14 cellular contexts compared by ENCODE assay signal in genomic region chrX:118498755-118499154, GRCh38. TPM values are rescaled to one million over a fixed set of nuclear protein-coding genes. Genes with fewer than 3 reads are reported as not detected.
DNase-seq lines count a peak whose midpoint lies in the region; ATAC-seq, FAIRE-seq and TF ChIP-seq lines count a peak whose summit lies in the region.
"Had no signal": no experiment of that assay in that cellular context is flagged by ENCODE, and none has a peak within 500 bp of the region (broad histone marks: within the 10 kb centered on the region; RNA-seq: fewer than 3 reads in every experiment).

No MANE protein-coding gene starts in this region.

- no peak for TF ChIP-seq RAD21 in H1 (IDR thresholded peaks at IDR 0.05 in 1 of 2, conservative IDR thresholded peaks at IDR 0.05 in 1 of 2; ENCODE audit: low read depth in 2 of 2, low read length in 2 of 2)

- H2AK5ac ChIP-seq in H1 (ENCODE audit: low read depth, low read length): no peak overlapping the region

- peaks cover 0 to 2% of the 10 kb centered on the region in 2 donors for H3K9me3 Mint-ChIP-seq in activated T-cell treated with anti-CD3 and anti-CD28 coated beads, Interleukin-2, amount 50 U/mL, for 72 hours
- peaks cover 3% of the 10 kb centered on the region for H3K9me3 Mint-ChIP-seq in stimulated activated memory B cell treated with anti-CD40 and anti-IgM and Interleukin-4, amounts not matched to agents 10 μg/mL and 1 μg/mL and 100 μg/mL, for 72 hours

- no peak for ATAC-seq in activated T-cell treated with anti-CD3 and anti-CD28 coated beads, Interleukin-2, amount 50 U/mL, for 72 hours (replicated peaks in 1 of 2)
- ATAC-seq in stimulated activated memory B cell treated with anti-CD40 and anti-IgM and Interleukin-4, amounts not matched to agents 10 μg/mL and 1 μg/mL and 100 μg/mL, for 72 hours: no peak
- ATAC-seq in GM18861 (IDR thresholded peaks at IDR 0.05; ENCODE audit: unreplicated experiment): no peak
- ATAC-seq: mucosa of descending colon had no signal

- FAIRE-seq in H1 (lab: Jason Lieb, UNC): no peak
- FAIRE-seq: kidney had no signal

- POLR2A ChIA-PET in H1 (lab: Charles Lee; ENCODE audit: partially characterized antibody): no interaction called here

- no peak for TF ChIP-seq EP300 in H1 (IDR thresholded peaks at IDR 0.05; ENCODE audit: borderline replicate concordance in 1 of 2, low read depth in 2 of 2, low read length in 2 of 2)

- no peak overlapping the region for H3K56ac ChIP-seq in H1 (replicated peaks; ENCODE audit: insufficient read length, low read depth, low read length)

- peaks cover 42% of the 10 kb centered on the region for H3K4me1 Mint-ChIP-seq in activated T-cell treated with anti-CD3 and anti-CD28 coated beads, Interleukin-2, amount 50 U/mL, for 72 hours (ENCODE audit: low read depth)
- H3K4me1 Mint-ChIP-seq in stimulated activated memory B cell treated with anti-CD40 and anti-IgM and Interleukin-4, amounts not matched to agents 10 μg/mL and 1 μg/mL and 100 μg/mL, for 72 hours: peaks cover 39% of the 10 kb centered on the region

- H4K5ac ChIP-seq in H1 (ENCODE audit: insufficient read length, low read depth, low read length): no peak overlapping the region

- DNase-seq in activated T-cell treated with anti-CD3 and anti-CD28 coated beads, Interleukin-2, amount 50 U/mL, for 72 hours: no peak
- no peak for DNase-seq in activated T-cell treated with anti-CD3 and anti-CD28 coated beads for 4 hours
- DNase-seq in SJCRH30: no peak
- DNase-seq in H1 (ENCODE audit: low read depth in 1 of 2, low spot score in 2 of 2): no peak
- DNase-seq in activated CD4-positive, CD25-positive, alpha-beta regulatory T cell treated with anti-CD3 and anti-CD28 coated beads, Interleukin-2, amount 50 U/mL, for 72 hours: no peak
- DNase-seq in lower leg skin (ENCODE audit: low spot score in 2 of 2): no peak
- DNase-seq: kidney, mucosa of descending colon, NCI-H1105, SIG-M5, transverse colon had no signal

- no peak overlapping the region for H4K8ac ChIP-seq in H1 (ENCODE audit: extremely low read depth, insufficient read depth, low read length)

- H3K14ac ChIP-seq in H1 (ENCODE audit: insufficient read length): no peak overlapping the region

- peak overlapping the region; percentile 51 to 57; a peak in 2 of 4 replicates for H3K4me2 ChIP-seq in H1 (ENCODE audit: insufficient read depth in 1 of 2, low read depth in 2 of 2, low read length in 2 of 2)

- H2BK15ac ChIP-seq in H1 (ENCODE audit: low read length): no peak overlapping the region

- no peak overlapping the region for H2BK12ac ChIP-seq in H1 (ENCODE audit: low read depth, low read length)

- no peaks in the 10 kb centered on the region for H4K20me1 ChIP-seq in H1 (replicated peaks in 1 of 2; ENCODE audit: control insufficient read depth in 1 of 2, insufficient read depth in 2 of 2, low read length in 2 of 2)

- CTCF ChIA-PET in H1 (lab: Charles Lee; ENCODE audit: partially characterized antibody): interaction anchor here (0.6 to 2.3 kb wide), 9 partner anchors 10 to 140 kb away, joined by 3 to 8 read pairs (median 4); no protein-coding TSS in a partner anchor

- TF ChIP-seq CTCF in H1 (IDR thresholded peaks at IDR 0.05; ENCODE audit: control extremely low read depth in 1 of 3, insufficient read depth in 1 of 3, low read depth in 1 of 3, low read length in 3 of 3): no peak
- TF ChIP-seq CTCF in lower leg skin (IDR thresholded peaks at IDR 0.05): no peak

- no peak overlapping the region for H3K4ac ChIP-seq in H1 (replicated peaks; ENCODE audit: insufficient read length, low read depth, low read length)

- TF ChIP-seq POLR2A in H1 (IDR thresholded peaks at IDR 0.05; ENCODE audit: control extremely low read depth in 1 of 2, low read depth in 2 of 2, low read length in 2 of 2): no peak
- TF ChIP-seq POLR2A in lower leg skin (IDR thresholded peaks at IDR 0.05): no peak

- H2BK5ac ChIP-seq in H1 (ENCODE audit: low read depth, low read length): no peak overlapping the region

- H3K4me1 ChIP-seq in SJCRH30: peaks cover 14% of the 10 kb centered on the region
- peaks cover 0 to 12% (median 8%) of the 10 kb centered on the region in 4 experiments; a peak in 5 of 7 replicates for H3K4me1 ChIP-seq in H1 (replicated peaks in 1 of 4; ENCODE audit: control insufficient read depth in 3 of 4, insufficient read depth in 4 of 4, low read length in 3 of 4)
- H3K4me1 ChIP-seq: transverse colon had no signal

- peaks cover 5% of the 10 kb centered on the region; the same call in 1 of the 2 replicates for H3K23me2 ChIP-seq in H1 (ENCODE audit: low read depth, low read length)

- no peak overlapping the region for H3K23ac ChIP-seq in H1 (ENCODE audit: insufficient read length)

- no peaks in the 10 kb centered on the region for H3K9me3 ChIP-seq in SJCRH30 (replicated peaks)
- no peaks in the 10 kb centered on the region for H3K9me3 ChIP-seq in H1 (ENCODE audit: insufficient read depth in 2 of 2, low read depth in 1 of 2, low read length in 1 of 2)
- H3K9me3 ChIP-seq: mucosa of descending colon, transverse colon had no signal

- 76% methylated on average over 2 of the region's 2 CpGs; no CpG with 5 or more reads in 1 of the 2 experiments for WGBS in H1 (ENCODE audit: extremely low coverage in 1 of 2, insufficient coverage in 1 of 2, insufficient read length in 1 of 2, insufficient replicate concordance in 2 of 2, low coverage in 1 of 2, low lambda C conversion rate in 2 of 2, missing lambda C conversion rate in 1 of 2), 2 experiments
- 71 to 74% methylated on average over 2 of the region's 2 CpGs for WGBS in lower leg skin, 2 donors

- no peak overlapping the region for H2BK20ac ChIP-seq in H1 (ENCODE audit: low read length)

- H2AFZ ChIP-seq in H1 (ENCODE audit: low read length): no peak overlapping the region

- H3K27me3 ChIP-seq in SJCRH30 (no peaks in the 10 kb centered on the region), H1 (replicated peaks in 1 of 4; ENCODE audit: control insufficient read depth in 3 of 4, extremely low read depth in 1 of 4, insufficient read depth in 3 of 4, low read length in 3 of 4) (peaks cover 0 to 15% (median 9%) of the 10 kb centered on the region in 4 experiments; a peak in 6 of 7 replicates)
- H3K27me3 ChIP-seq: transverse colon had no signal

- H3K18ac ChIP-seq in H1 (ENCODE audit: extremely low read depth, low read length): no peak overlapping the region

- H3K4me3 ChIP-seq in SJCRH30 (peak overlapping the region; percentile 50), H1 (ENCODE audit: extremely low read depth in 1 of 4, insufficient read depth in 2 of 4, low read depth in 3 of 4, low read length in 4 of 4) (peak overlapping the region in 1 of 4 experiments; percentile 39; a peak in 3 of 8 replicates), lower leg skin (ENCODE audit: low read depth, poor library complexity, severe bottlenecking) (no peak overlapping the region)
- H3K4me3 ChIP-seq: mucosa of descending colon, transverse colon had no signal

- H3K27ac ChIP-seq in SJCRH30: peak overlapping the region; percentile 54
- no peak overlapping the region for H3K27ac ChIP-seq in H1 (ENCODE audit: low read depth, low read length)
- H3K27ac ChIP-seq: transverse colon, VCaP had no signal

- H4K91ac ChIP-seq in H1 (replicated peaks; ENCODE audit: insufficient read length, low read length): no peak overlapping the region

- H3K4me3 Mint-ChIP-seq in activated T-cell treated with anti-CD3 and anti-CD28 coated beads, Interleukin-2, amount 50 U/mL, for 72 hours: peak overlapping the region; percentile 83 to 98
- H3K4me3 Mint-ChIP-seq in stimulated activated memory B cell treated with anti-CD40 and anti-IgM and Interleukin-4, amounts not matched to agents 10 μg/mL and 1 μg/mL and 100 μg/mL, for 72 hours: peak overlapping the region; percentile 29

- intact Hi-C loops in lower leg skin (cut with DNase I; ENCODE audit: low total_unique reads): no loop called here

- no peak overlapping the region for H2BK120ac ChIP-seq in H1 (replicated peaks; ENCODE audit: low read depth, low read length)

- H3K36me3 Mint-ChIP-seq in activated T-cell treated with anti-CD3 and anti-CD28 coated beads, Interleukin-2, amount 50 U/mL, for 72 hours (ENCODE audit: insufficient read depth in 2 of 2): peaks cover 2 to 4% of the 10 kb centered on the region in 2 donors
- peaks cover 5% of the 10 kb centered on the region for H3K36me3 Mint-ChIP-seq in stimulated activated memory B cell treated with anti-CD40 and anti-IgM and Interleukin-4, amounts not matched to agents 10 μg/mL and 1 μg/mL and 100 μg/mL, for 72 hours

- no peaks in the 10 kb centered on the region for H3K27me3 Mint-ChIP-seq in activated T-cell treated with anti-CD3 and anti-CD28 coated beads, Interleukin-2, amount 50 U/mL, for 72 hours (ENCODE audit: low read depth)
- H3K27me3 Mint-ChIP-seq in stimulated activated memory B cell treated with anti-CD40 and anti-IgM and Interleukin-4, amounts not matched to agents 10 μg/mL and 1 μg/mL and 100 μg/mL, for 72 hours: no peaks in the 10 kb centered on the region

- no peaks in the 10 kb centered on the region for H3K79me1 ChIP-seq in H1 (ENCODE audit: low read depth, low read length)

- H3K36me3 ChIP-seq in SJCRH30 (no peaks in the 10 kb centered on the region), H1 (ENCODE audit: control insufficient read depth in 2 of 4, insufficient read depth in 4 of 4, low read length in 3 of 4) (no peaks in the 10 kb centered on the region)
- H3K36me3 ChIP-seq: transverse colon had no signal

- no peak overlapping the region for H3K9ac ChIP-seq in H1 (replicated peaks in 1 of 4; ENCODE audit: extremely low read depth in 1 of 4, low read depth in 3 of 4, low read length in 3 of 4)

- H3K79me2 ChIP-seq in H1 (ENCODE audit: control insufficient read depth in 1 of 2, insufficient read depth in 2 of 2, low read length in 2 of 2): peaks cover 0 to 8% of the 10 kb centered on the region in 2 experiments; a peak in 1 of 4 replicates

- peak overlapping the region; percentile 94 for H3K27ac Mint-ChIP-seq in activated T-cell treated with anti-CD3 and anti-CD28 coated beads, Interleukin-2, amount 50 U/mL, for 72 hours
- H3K27ac Mint-ChIP-seq in stimulated activated memory B cell treated with anti-CD40 and anti-IgM and Interleukin-4, amounts not matched to agents 10 μg/mL and 1 μg/mL and 100 μg/mL, for 72 hours: no peak overlapping the region

TF ChIP-seq in H1, 55 proteins besides CTCF, POLR2A, EP300 and RAD21 (continues in another document):
- no peak for TF ChIP-seq EZH2 (IDR thresholded peaks at IDR 0.05; ENCODE audit: low read depth, low read length, severe bottlenecking)

RNA-seq across cellular contexts. Expression of gene DOCK11, which starts 3.1 kb away (rescaled TPM):
- total RNA-seq in activated T-cell treated with anti-CD3 and anti-CD28 coated beads, Interleukin-2, amount 50 U/mL, for 72 hours: 10 to 100 TPM; 65.2 to 71.0 TPM
- 17.3 and 18.0 TPM in 2 replicates for total RNA-seq in SJCRH30 (2014; rRNA removed; shearing (Covaris generic))
- 11.9 and 12.0 TPM in 2 replicates for total RNA-seq in H1 (2021; fragmentation: NEBNext Ultra II Directional; extraction: Animal tissue kit (Norgen Biotek cat#: 25700))
- polyA plus RNA-seq in H1 (2011; rRNA removed): 2.8 and 4.9 TPM in 2 replicates
- 7.8 TPM for polyA plus RNA-seq in H1 (2011; cell fraction: cytosol; rRNA removed)
- polyA plus RNA-seq in H1 (2011; cell fraction: nucleus; rRNA removed): 2.6 TPM
- 6.5 to 8.9 TPM (median 7.8 TPM) in 4 replicates for polyA plus RNA-seq in H1 (2012, experiment 1 of 2)
- polyA plus RNA-seq in H1 (2012, experiment 2 of 2): 0.84 TPM
- polyA plus RNA-seq in H1 (2013, experiment 1 of 2): 6.1 TPM
- 6.5 TPM for polyA plus RNA-seq in H1 (2013, experiment 2 of 2)
- 9.8 and 15.2 TPM in 2 replicates for polyA minus RNA-seq in H1 (2011; rRNA and poly(A)+ RNA removed)
- 6.5 TPM for polyA minus RNA-seq in H1 (2011; cell fraction: cytosol; rRNA and poly(A)+ RNA removed)
- polyA minus RNA-seq in H1 (2011; cell fraction: nucleus; rRNA and poly(A)+ RNA removed): 13.7 TPM
- total RNA-seq in lower leg skin: 10 to 100 TPM in 1 of 4 donors, 1 to 10 TPM in 3; 3.5 to 11.1 (median 5.5) TPM
